ENCODE assay signal across 30 cellular contexts in genomic region chr10:1492641-1493040, GRCh38.
"Had no signal": no experiment of that assay in that cellular context is flagged by ENCODE, and none has a peak within 500 bp of the region (broad histone marks: within the 10 kb centered on the region; RNA-seq: fewer than 3 reads in every experiment).

No MANE protein-coding gene starts in this region.

- H3K27me3 ChIP-seq: brain microvascular endothelial cell, MG63 had no signal

- H3K36me3 ChIP-seq: brain microvascular endothelial cell, MG63, WERI-Rb-1 had no signal

- H3K4me3 ChIP-seq: MG63, PC-9 had no signal

- DNase-seq: activated CD4-positive, alpha-beta memory T cell treated with anti-CD3 and anti-CD28 coated beads, Interleukin-2, amount 10 ng/mL, durations not matched to agents 7 days and 5 days; activated CD4-positive, alpha-beta T cell treated with anti-CD3 and anti-CD28 coated beads for 1 hour; activated CD4-positive, alpha-beta T cell treated with anti-CD3 and anti-CD28 coated beads for 48 hours; activated CD4-positive, CD25-positive, alpha-beta regulatory T cell; activated CD8-positive, alpha-beta memory T cell treated with anti-CD3 and anti-CD28 coated beads for 24 hours; activated CD8-positive, alpha-beta memory T cell treated with anti-CD3 and anti-CD28 coated beads, Interleukin-2, amount 10 ng/mL, durations not matched to agents 7 days and 5 days; activated CD8-positive, alpha-beta memory T cell treated with anti-CD3 and anti-CD28 coated beads, Interleukin-2, amount 50 U/mL, for 48 hours; activated effector memory CD4-positive, alpha-beta T cell treated with Interleukin-2 at 50 U/mL for 16 hours; activated naive CD4-positive, alpha-beta T cell treated with anti-CD3 and anti-CD28 coated beads, Interleukin-2, amount 50 U/mL, for 16 hours; activated naive CD8-positive, alpha-beta T cell treated with anti-CD3 and anti-CD28 coated beads for 36 hours; activated T-cell treated with anti-CD3 and anti-CD28 coated beads, Interleukin-2, amount 50 U/mL, for 48 hours; amniotic stem cell; aorta; brain microvascular endothelial cell; central memory CD4-positive, alpha-beta T cell; MG63; NCI-H1092; NCI-H1436 treated with DMSO at 0.1 percent for 48 hours; NCI-H1694 treated with DMSO at 0.1 percent for 48 hours; NCI-H2029; NCI-H345; NCI-H524 treated with DMSO at 0.1 percent for 48 hours; PC-9; Right ventricle myocardium superior; SW 1271; T-helper 1 cell; T-helper 2 cell; T-helper 9 cell; WERI-Rb-1 had no signal

- H2AFZ ChIP-seq: PC-9 had no signal

- ATAC-seq: activated CD8-positive, alpha-beta memory T cell treated with anti-CD3 and anti-CD28 coated beads, Interleukin-2, amount 10 ng/mL, durations not matched to agents 7 days and 5 days had no signal

- H3K27ac ChIP-seq: brain microvascular endothelial cell, PC-9, RWPE1, WERI-Rb-1 had no signal

- H3K4me2 ChIP-seq: PC-9 had no signal
